Comparison of ENCODE assay signal across 17 cellular contexts in genomic region chr17:40404003-40404402, GRCh38. TPM values are rescaled to one million over a fixed set of nuclear protein-coding genes. Genes with fewer than 3 reads are reported as not detected.
"Had no signal": no experiment of that assay in that cellular context is flagged by ENCODE, and none has a peak within 500 bp of the region (broad histone marks: within the 10 kb centered on the region; RNA-seq: fewer than 3 reads in every experiment).

No MANE protein-coding gene starts in this region.

- H3K27ac Mint-ChIP-seq: activated naive CD8-positive, alpha-beta T cell treated with anti-CD3 and anti-CD28 coated beads for 36 hours; activated T-cell treated with anti-CD3 and anti-CD28 coated beads, Interleukin-2, amount 50 U/mL, for 24 hours had no signal

- H3K4me3 ChIP-seq: gastroesophageal sphincter, heart right ventricle, mucosa of descending colon, skin epidermis, tibial artery had no signal

- H3K9me3 Mint-ChIP-seq: activated naive CD8-positive, alpha-beta T cell treated with anti-CD3 and anti-CD28 coated beads for 36 hours; activated T-cell treated with anti-CD3 and anti-CD28 coated beads, Interleukin-2, amount 50 U/mL, for 24 hours; naive thymus-derived CD8-positive, alpha-beta T cell had no signal

- H3K27me3 Mint-ChIP-seq: activated naive CD8-positive, alpha-beta T cell treated with anti-CD3 and anti-CD28 coated beads for 36 hours; activated T-cell treated with anti-CD3 and anti-CD28 coated beads, Interleukin-2, amount 50 U/mL, for 24 hours; naive thymus-derived CD8-positive, alpha-beta T cell had no signal

- ATAC-seq: gastroesophageal sphincter; heart right ventricle; left colon; mucosa of descending colon; naive thymus-derived CD8-positive, alpha-beta T cell had no signal

- H3K27ac ChIP-seq: gastroesophageal sphincter, heart right ventricle, neutrophil, skin epidermis, tibial artery had no signal

- H3K27me3 ChIP-seq: gastroesophageal sphincter, heart right ventricle, neutrophil, tibial artery had no signal

- H3K4me1 ChIP-seq: gastroesophageal sphincter, heart right ventricle, tibial artery had no signal

- H3K9me3 ChIP-seq: gastroesophageal sphincter, heart right ventricle, mucosa of descending colon, neutrophil, tibial artery had no signal

- DNase-seq: activated CD4-positive, alpha-beta T cell treated with anti-CD3 and anti-CD28 coated beads, Interleukin-2, amount 50 U/mL, for 48 hours; activated effector memory CD4-positive, alpha-beta T cell treated with Interleukin-2 at 50 U/mL for 16 hours; activated naive CD8-positive, alpha-beta T cell treated with anti-CD3 and anti-CD28 coated beads for 36 hours; activated T-cell treated with anti-CD3 and anti-CD28 coated beads, Interleukin-2, amount 50 U/mL, for 24 hours; anterior cingulate cortex; effector memory CD4-positive, alpha-beta T cell; heart right ventricle; left colon; mucosa of descending colon; naive thymus-derived CD8-positive, alpha-beta T cell; stimulated activated CD4-positive, alpha-beta T cell treated with anti-CD3 and anti-CD28 coated beads, Interleukin-4, amount 100 ng/mL, for 24 hours; stimulated activated naive CD4-positive, alpha-beta T cell; tibial artery had no signal

- H3K36me3 Mint-ChIP-seq: naive thymus-derived CD8-positive, alpha-beta T cell had no signal

- H3K36me3 ChIP-seq: gastroesophageal sphincter, tibial artery had no signal

- H3K4me3 Mint-ChIP-seq: activated naive CD8-positive, alpha-beta T cell treated with anti-CD3 and anti-CD28 coated beads for 36 hours; activated T-cell treated with anti-CD3 and anti-CD28 coated beads, Interleukin-2, amount 50 U/mL, for 24 hours; naive thymus-derived CD8-positive, alpha-beta T cell had no signal

RNA-seq across cellular contexts. Expression of gene GJD3, which starts 39.5 kb away (rescaled TPM):
- total RNA-seq: activated naive CD8-positive, alpha-beta T cell treated with anti-CD3 and anti-CD28 coated beads for 36 hours; naive thymus-derived CD8-positive, alpha-beta T cell; T-helper 2 cell treated with Interferon-gamma antibody and Interleukin-4, amounts not matched to agents 100 ng/mL and 5 ng/mL, for 36 hours had no signal
- polyA plus RNA-seq: naive thymus-derived CD8-positive, alpha-beta T cell had no signal
